7 cellular contexts compared by ENCODE assay signal in the genomic region with DNA sequence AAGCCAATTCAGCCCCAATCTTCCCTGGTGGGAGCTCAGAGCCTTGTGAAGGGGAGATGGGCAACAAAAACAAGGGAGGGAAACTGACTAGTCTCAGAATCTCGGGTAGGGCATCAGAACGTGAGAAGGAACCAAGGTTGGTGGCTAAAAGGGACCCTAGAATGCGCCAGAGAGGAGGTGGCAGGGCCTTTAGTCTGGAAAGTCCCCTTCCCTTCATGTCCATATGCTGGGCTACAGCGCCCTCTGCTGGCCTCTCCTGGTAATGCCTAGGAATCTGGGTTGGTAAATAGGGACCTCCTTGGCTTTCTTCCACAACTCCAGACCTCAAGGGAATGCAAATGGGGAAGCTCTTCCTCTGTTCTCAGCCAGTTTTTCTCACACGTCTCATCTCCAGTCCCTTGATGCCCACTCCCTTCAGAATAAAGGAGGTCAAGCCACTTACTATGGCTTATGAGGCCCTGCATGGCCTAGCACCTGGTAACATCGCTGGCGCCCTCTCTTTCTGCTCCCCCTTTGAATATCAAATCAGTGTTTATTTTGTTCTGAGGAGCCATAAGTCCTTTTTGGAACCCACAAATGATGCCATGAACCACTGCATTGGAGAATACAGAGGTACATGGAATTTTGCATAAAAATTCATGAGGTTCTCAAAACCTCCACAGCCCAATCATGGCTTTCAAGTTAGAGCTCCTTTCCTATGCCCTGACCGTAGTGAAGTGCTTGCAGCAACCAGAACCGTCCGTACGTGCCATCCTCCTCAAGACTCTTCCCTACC. TPM values are rescaled to one million over a fixed set of nuclear protein-coding genes. Genes with fewer than 3 reads are reported as not detected.
DNase-seq lines count a peak whose midpoint lies in the region; ATAC-seq and TF ChIP-seq lines count a peak whose summit lies in the region.

No MANE protein-coding gene starts in this region.

- H3K4me2 ChIP-seq in neural progenitor cell, result no peak overlapping the region

- H3K36me3 ChIP-seq in RWPE2 (ENCODE audit: low read depth) (peaks cover 52% of the 10 kb centered on the region), neural progenitor cell (peaks cover 7% of the 10 kb centered on the region), stomach smooth muscle (ENCODE audit: control insufficient read depth in 2 of 2, insufficient read depth in 2 of 2, low read length in 2 of 2) (peaks cover 37 to 49% of the 10 kb centered on the region in 2 donors)

- peak; percentile 95 for TF ChIP-seq CTCF in GM13977 (IDR thresholded peaks at IDR 0.05; ENCODE audit: extremely low read depth, insufficient read depth, missing control alignments)
- peak; percentile 98 for TF ChIP-seq CTCF in RWPE2 (IDR thresholded peaks at IDR 0.05; ENCODE audit: poor library complexity, severe bottlenecking)
- peak; percentile 97 for TF ChIP-seq CTCF in fibroblast of villous mesenchyme (IDR thresholded peaks at IDR 0.05; ENCODE audit: insufficient read depth, low read depth, low read length)
- peak; percentile 99 for TF ChIP-seq CTCF in neural progenitor cell (IDR thresholded peaks at IDR 0.05)

- peak; percentile 39 for ATAC-seq in RWPE2 (ENCODE audit: low read depth)

- DNase-seq in GM13977 (ENCODE audit: low spot score) (peak; percentile 83), LoVo (ENCODE audit: low spot score) (peak; percentile 81), RWPE2 (ENCODE audit: low spot score) (no peak), fibroblast of villous mesenchyme (ENCODE audit: low read depth) (peak; percentile 94), neural progenitor cell (ENCODE audit: low spot score) (peak; percentile 87)
- peak; percentile 89 for DNase-seq in activated T-helper 9 cell treated with anti-CD3 and anti-CD28 coated beads, Interleukin-2, amount 50 U/mL, for 16 hours (ENCODE audit: low read depth)

- H3K9me3 Mint-ChIP-seq in neural progenitor cell, result no peaks in the 10 kb centered on the region

- in situ Hi-C loops in GM13977 (cut with MboI; ENCODE audit: low pct_unique_long_range_greater_than_20kb, low sequenced_read_pairs, unreplicated experiment), result no loop called here

- H3K27me3 Mint-ChIP-seq in neural progenitor cell (ENCODE audit: insufficient read depth, low read depth), result peaks cover 5% of the 10 kb centered on the region

- H3K4me1 Mint-ChIP-seq in neural progenitor cell, result peaks cover 21% of the 10 kb centered on the region

- peaks cover 4% of the 10 kb centered on the region for H4K20me1 ChIP-seq in neural progenitor cell (ENCODE audit: low read depth)

- no peaks in the 10 kb centered on the region for H3K27me3 ChIP-seq in RWPE2 (ENCODE audit: insufficient read depth, poor library complexity, severe bottlenecking)
- H3K27me3 ChIP-seq in neural progenitor cell, result no peaks in the 10 kb centered on the region
- H3K27me3 ChIP-seq in stomach smooth muscle (ENCODE audit: control insufficient read depth in 1 of 2, insufficient read depth in 2 of 2, low read length in 2 of 2), result no peaks in the 10 kb centered on the region

- peaks cover 10% of the 10 kb centered on the region for H3K4me1 ChIP-seq in RWPE2 (ENCODE audit: insufficient read depth, poor library complexity, severe bottlenecking)
- H3K4me1 ChIP-seq in neural progenitor cell, result peaks cover 10% of the 10 kb centered on the region
- peaks cover 40% of the 10 kb centered on the region for H3K4me1 ChIP-seq in stomach smooth muscle (ENCODE audit: control insufficient read depth, insufficient read depth, low read length)

- H3K27ac Mint-ChIP-seq in neural progenitor cell, result peak overlapping the region; percentile 72

- H2AFZ ChIP-seq in neural progenitor cell (replicated peaks), result no peak overlapping the region

- no peaks in the 10 kb centered on the region for H3K9me3 ChIP-seq in RWPE2 (ENCODE audit: severe bottlenecking)
- no peaks in the 10 kb centered on the region for H3K9me3 ChIP-seq in neural progenitor cell (ENCODE audit: low read depth)
- H3K9me3 ChIP-seq in stomach smooth muscle (ENCODE audit: control insufficient read depth in 2 of 2, low read length in 2 of 2), result no peaks in the 10 kb centered on the region

- peaks cover 23% of the 10 kb centered on the region for H3K36me3 Mint-ChIP-seq in neural progenitor cell

- peak overlapping the region; percentile 79 for H3K27ac ChIP-seq in RWPE2 (ENCODE audit: poor library complexity, severe bottlenecking)
- peak overlapping the region; percentile 85 for H3K27ac ChIP-seq in neural progenitor cell
- H3K27ac ChIP-seq in stomach smooth muscle (ENCODE audit: low read length), result peak overlapping the region; percentile 92

- H3K4me3 Mint-ChIP-seq in neural progenitor cell, result peak overlapping the region; percentile 97

- H3K79me2 ChIP-seq in neural progenitor cell (ENCODE audit: low read depth), result peaks cover 25% of the 10 kb centered on the region

- H3K9ac ChIP-seq in neural progenitor cell (no peak overlapping the region), stomach smooth muscle (ENCODE audit: low read length in 2 of 2) (peak overlapping the region; percentile 94 to 99)

- peaks cover 65% of the 10 kb centered on the region for H3F3A ChIP-seq in neural progenitor cell (ENCODE audit: low read depth)

- no peak overlapping the region for H3K4me3 ChIP-seq in RWPE2 (ENCODE audit: severe bottlenecking)
- peak overlapping the region; percentile 87 for H3K4me3 ChIP-seq in fibroblast of villous mesenchyme (ENCODE audit: low read depth, low read length)
- no peak overlapping the region for H3K4me3 ChIP-seq in neural progenitor cell
- H3K4me3 ChIP-seq in stomach smooth muscle (ENCODE audit: low read length in 2 of 2), result peak overlapping the region; percentile 97 to 98

RNA-seq across cellular contexts. Expression of a gene that starts 1.3 kb away (rescaled TPM):
- 9.7 and 11.2 TPM in 2 replicates for total RNA-seq in fibroblast of villous mesenchyme
- 14.1 and 19.1 TPM in 2 replicates for total RNA-seq in neural progenitor cell (ENCODE audit: low replicate concordance)

RNA-seq across cellular contexts. Expression of a gene that starts 44.5 kb away (rescaled TPM):
- total RNA-seq in fibroblast of villous mesenchyme (123 and 128 TPM in 2 replicates), neural progenitor cell (ENCODE audit: low replicate concordance) (126 and 188 TPM in 2 replicates)

RNA-seq across cellular contexts. Expression of a gene that starts 45.1 kb away (rescaled TPM):
- 7.8 and 16.8 TPM in 2 replicates for total RNA-seq in fibroblast of villous mesenchyme
- 0.65 and 1.3 TPM in 2 replicates for total RNA-seq in neural progenitor cell (ENCODE audit: low replicate concordance)

RNA-seq across cellular contexts. Expression of a gene that starts 55.3 kb away (rescaled TPM):
- 3.5 and 4.5 TPM in 2 replicates for total RNA-seq in fibroblast of villous mesenchyme
- 2.5 and 5.5 TPM in 2 replicates for total RNA-seq in neural progenitor cell (ENCODE audit: low replicate concordance)

Comparison
In these comparisons a context has a peak if more than half of its experiments do, and no peak if none do; other contexts are left out.
1. H3K4me3 ChIP-seq: peak in fibroblast of villous mesenchyme (single experiment) and stomach smooth muscle (2 of 2); none in RWPE2 (single experiment) and neural progenitor cell (single experiment).
2. Peak in every context shown above with its lines, with median percentiles within 50 percentile points of each other: CTCF ChIP-seq and H3K27ac ChIP-seq.